In the genomic region with DNA sequence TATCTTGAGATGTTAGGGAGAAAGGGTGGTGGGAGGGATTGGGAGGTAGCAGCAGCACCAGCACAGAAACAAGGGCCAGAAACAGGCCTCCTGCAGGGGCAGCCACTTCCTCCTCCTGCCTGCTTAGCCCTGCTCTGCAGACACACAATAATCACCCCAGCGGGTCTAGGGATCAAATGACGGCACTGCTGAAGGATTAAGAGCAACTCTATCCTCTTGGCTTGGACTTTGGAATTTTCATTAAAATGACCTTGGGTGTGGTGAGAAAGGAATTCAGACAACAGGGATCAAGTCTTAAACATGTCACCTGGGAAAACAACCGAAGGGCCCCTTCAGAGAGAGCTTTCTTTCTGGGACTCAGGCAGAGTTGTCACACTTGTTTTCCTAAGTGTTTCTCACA, we compare ENCODE assay signal across 12 cellular contexts.
DNase-seq lines count a peak whose midpoint lies in the region; ATAC-seq, FAIRE-seq and TF ChIP-seq lines count a peak whose summit lies in the region.
"Had no signal": no experiment of that assay in that cellular context is flagged by ENCODE, and none has a peak within 500 bp of the region (broad histone marks: within the 10 kb centered on the region; RNA-seq: fewer than 3 reads in every experiment).

No MANE protein-coding gene starts in this region.

- H3K36me3 Mint-ChIP-seq in CD4-positive, alpha-beta T cell (ENCODE audit: low read depth), result no peaks in the 10 kb centered on the region

- H3K27ac ChIP-seq in CD4-positive, alpha-beta T cell (ENCODE audit: low read depth, low read length), result no peak overlapping the region

- H3K27ac Mint-ChIP-seq in CD4-positive, alpha-beta T cell, result no peak overlapping the region

- H3K4me3 Mint-ChIP-seq in CD4-positive, alpha-beta T cell, result no peak overlapping the region
- H3K4me3 Mint-ChIP-seq: central memory CD8-positive, alpha-beta T cell had no signal

- intact Hi-C loops in CD4-positive, alpha-beta T cell (cut with DNase I, micrococcal nuclease), result no loop called here

- no peak for TF ChIP-seq CTCF in CD4-positive, alpha-beta T cell (IDR thresholded peaks at IDR 0.05)

- POLR2A ChIA-PET in CD4-positive, alpha-beta T cell (lab: Charles Lee), result no interaction called here

- H3K9me3 ChIP-seq in CD4-positive, alpha-beta T cell (ENCODE audit: control insufficient read depth, low read length), result no peaks in the 10 kb centered on the region
- H3K9me3 ChIP-seq: spleen had no signal

- peaks cover 12% of the 10 kb centered on the region for H3K27me3 Mint-ChIP-seq in CD4-positive, alpha-beta T cell

- no peak for ATAC-seq in HG02763 (IDR thresholded peaks at IDR 0.05; ENCODE audit: unreplicated experiment)
- no peak for ATAC-seq in CD4-positive, alpha-beta T cell (ENCODE audit: poor library complexity)

- DNase-seq in NCI-H524 treated with DMSO at 0.1 percent for 48 hours (lab: John Stamatoyannopoulos, UW) (peak; percentile 28), ecto neural progenitor cell (ENCODE audit: low spot score) (peak; percentile 70), mucosa of gallbladder (ENCODE audit: low spot score) (peak; percentile 65), medulla oblongata (ENCODE audit: extremely low spot score) (no peak), NCI-H345 (lab: John Stamatoyannopoulos, UW) (no peak)
- DNase-seq in CD4-positive, alpha-beta T cell, result no peak
- DNase-seq: activated T-cell treated with anti-CD3 and anti-CD28 coated beads, Interleukin-2, amount 50 U/mL, for 48 hours; NCI-H1417 had no signal

- CTCF ChIA-PET in CD4-positive, alpha-beta T cell (lab: Charles Lee), result no interaction called here

- peak; percentile 21 for FAIRE-seq in G401.6 (lab: Jason Lieb, UNC)

- no peaks in the 10 kb centered on the region for H3K4me1 Mint-ChIP-seq in CD4-positive, alpha-beta T cell (ENCODE audit: low read depth)
- H3K4me1 Mint-ChIP-seq: central memory CD8-positive, alpha-beta T cell had no signal

- H3K27me3 ChIP-seq in CD4-positive, alpha-beta T cell (ENCODE audit: control insufficient read depth, insufficient read depth, low read length), result no peaks in the 10 kb centered on the region

- no peaks in the 10 kb centered on the region for H3K9me3 Mint-ChIP-seq in CD4-positive, alpha-beta T cell
- H3K9me3 Mint-ChIP-seq: central memory CD8-positive, alpha-beta T cell had no signal

Comparison
In these comparisons a context has a peak if more than half of its experiments do, and no peak if none do; other contexts are left out.
1. DNase-seq: peak in NCI-H524 treated with DMSO at 0.1 percent for 48 hours (single experiment), ecto neural progenitor cell (single experiment) and mucosa of gallbladder (single experiment); none in medulla oblongata (single experiment), NCI-H345 (single experiment) and CD4-positive, alpha-beta T cell (0 of 10).